In genomic region chr3:14371573-14372474, GRCh38 we compare ENCODE assay signal across 8 cellular contexts. TPM values are rescaled to one million over a fixed set of nuclear protein-coding genes. Genes with fewer than 3 reads are reported as not detected.
A peak's percentile ranks its signal among the peaks of the same experiment; 100 is the strongest.
DNase-seq lines count a peak whose midpoint lies in the region; ATAC-seq, FAIRE-seq and TF ChIP-seq lines count a peak whose summit lies in the region.

No MANE protein-coding gene starts in this region.

- peak; percentile 94 to 97 for DNase-seq in AML-193 (lab: John Stamatoyannopoulos, UW)
- DNase-seq in NCI-H2227 (lab: John Stamatoyannopoulos, UW; ENCODE audit: unreplicated experiment): peak; percentile 51
- DNase-seq in GM12878 (ENCODE audit: low read depth, low spot score): no peak
- peak; percentile 76 for DNase-seq in HepG2 (ENCODE audit: low spot score)
- no peak for DNase-seq in cerebellar cortex (ENCODE audit: low spot score)
- DNase-seq in midbrain (lab: John Stamatoyannopoulos, UW): no peak
- no peak for DNase-seq in GM12892 (ENCODE audit: insufficient read length)

- H3K79me2 ChIP-seq in GM12878 (ENCODE audit: control insufficient read depth, insufficient read depth, low read length) (no peaks in the 10 kb centered on the region), HepG2 (ENCODE audit: insufficient read depth, low read length) (no peaks in the 10 kb centered on the region)

- ATAC-seq in GM21737 (IDR thresholded peaks at IDR 0.05; ENCODE audit: unreplicated experiment) (peak; percentile 61), GM12878 (peak; percentile 76), HepG2 (peak; percentile 41)

- TF ChIP-seq EP300 in GM12878 (IDR thresholded peaks at IDR 0.05; ENCODE audit: borderline replicate concordance in 1 of 2, control insufficient read depth in 1 of 2, low read depth in 2 of 2, low read length in 2 of 2) (no peak), HepG2 (IDR thresholded peaks at IDR 0.05; ENCODE audit: low read depth in 2 of 2, low read length in 2 of 2) (no peak), HepG2 (CRISPR knock-in tag; IDR thresholded peaks at IDR 0.05; ENCODE audit: borderline replicate concordance) (no peak)

- RAD21 ChIA-PET in GM12878 (lab: Charles Lee; ENCODE audit: unreplicated experiment): no interaction called here

- CTCF ChIA-PET in GM12878 (lab: Yijun Ruan, JAX): no interaction called here
- CTCF ChIA-PET in HepG2 (lab: Yijun Ruan, JAX; ENCODE audit: low intra/inter-chr PET ratio, low total read pairs): no interaction called here

- H3K4me1 ChIP-seq in GM12878 (ENCODE audit: control insufficient read depth, insufficient read depth, low read length) (no peaks in the 10 kb centered on the region; the same call in 1 of the 2 replicates), HepG2 (ENCODE audit: insufficient read depth, low read length) (peaks cover 38% of the 10 kb centered on the region)

- H3K4me3 ChIP-seq in GM12878 (no peak overlapping the region), HepG2 (replicated peaks in 1 of 3; ENCODE audit: insufficient read depth in 1 of 3, low read depth in 2 of 3, low read length in 3 of 3) (no peak overlapping the region)

- POLR2A ChIA-PET in GM12878 (lab: Charles Lee): no interaction called here
- POLR2A ChIA-PET in HepG2 (lab: Yijun Ruan, JAX): no interaction called here

- H3K27ac ChIP-seq in GM12878 (ENCODE audit: control insufficient read depth, insufficient read depth) (no peak overlapping the region), HepG2 (ENCODE audit: extremely low read length, insufficient read depth, low read length) (no peak overlapping the region)

- in situ Hi-C loops in GM12878 (cut with MboI): no loop called here
- in situ Hi-C loops in HepG2 (cut with HindIII; ENCODE audit: extremely low pct_ligation_motif_present, low pct_unique_long_range_greater_than_20kb): loop anchor here (5.0 to 10.0 kb wide), 2 partner anchors 85 to 107 kb away; no protein-coding TSS in a partner anchor

- H2AFZ ChIP-seq in GM12878 (ENCODE audit: control insufficient read depth, low read depth, low read length) (no peak overlapping the region; the same call in 1 of the 2 replicates), HepG2 (ENCODE audit: low read length) (no peak overlapping the region)

- TF ChIP-seq POLR2A in GM12878 (IDR thresholded peaks at IDR 0.05; ENCODE audit: low read depth, low read length) (no peak), HepG2 (IDR thresholded peaks at IDR 0.05; ENCODE audit: insufficient read depth in 1 of 2, low read depth in 2 of 2, low read length in 2 of 2) (no peak), GM12892 (IDR thresholded peaks at IDR 0.05; ENCODE audit: low read depth, low read length) (no peak)

- H3K4me2 ChIP-seq in GM12878 (ENCODE audit: control insufficient read depth, insufficient read depth) (no peak overlapping the region), HepG2 (ENCODE audit: low read depth, low read length) (peak overlapping the region; percentile 13)

- H4K20me1 ChIP-seq in GM12878 (ENCODE audit: control insufficient read depth, insufficient read depth): no peaks in the 10 kb centered on the region
- H4K20me1 ChIP-seq in HepG2 (ENCODE audit: insufficient read depth, low read length): no peaks in the 10 kb centered on the region

- intact Hi-C loops in GM12878 (cut with micrococcal nuclease; ENCODE audit: unreplicated experiment) (no loop called here), HepG2 (cut with micrococcal nuclease; ENCODE audit: unreplicated experiment) (loop anchor here (1.0 kb wide), 1 partner anchor 111 kb away; no protein-coding TSS in a partner anchor)

- H3K9me3 ChIP-seq in GM12878 (replicated peaks; ENCODE audit: control insufficient read depth, insufficient read depth, low read length) (no peaks in the 10 kb centered on the region), HepG2 (ENCODE audit: low read length) (no peaks in the 10 kb centered on the region)

- H3K27me3 ChIP-seq in GM12878 (replicated peaks in 1 of 2; ENCODE audit: control insufficient read depth in 2 of 2, insufficient read depth in 2 of 2, low read length in 1 of 2) (no peaks in the 10 kb centered on the region; a peak in 1 of 4 replicates), HepG2 (ENCODE audit: control insufficient read depth in 1 of 2, insufficient read depth in 2 of 2, low read length in 2 of 2) (peaks cover 3 to 34% of the 10 kb centered on the region in 2 experiments; a peak in 3 of 5 replicates)

- TF ChIP-seq CTCF in GM12878 (IDR thresholded peaks at IDR 0.05 in 2 of 3, conservative IDR thresholded peaks at IDR 0.05 in 1 of 3; ENCODE audit: control insufficient read depth in 2 of 3, extremely low read depth in 1 of 3, insufficient read depth in 1 of 3, low read depth in 3 of 3, low read length in 3 of 3) (no peak), HepG2 (CRISPR knock-in tag; IDR thresholded peaks at IDR 0.05) (no peak)

- TF ChIP-seq RAD21 in GM12878 (IDR thresholded peaks at IDR 0.05; ENCODE audit: insufficient read depth, low read depth, low read length) (no peak), HepG2 (CRISPR knock-in tag; IDR thresholded peaks at IDR 0.05) (no peak)

- SMC1A ChIA-PET in GM12878 (lab: Charles Lee; ENCODE audit: uncharacterized antibody, unreplicated experiment): interaction anchor here (0.7 kb wide), 1 partner anchor 33 kb away, joined by 3 read pairs; no protein-coding TSS in a partner anchor

- WGBS in GM12878 (ENCODE audit: insufficient coverage, insufficient replicate concordance, low lambda C conversion rate, missing lambda C conversion rate): 27% methylated on average over 12 of the region's 12 CpGs
- WGBS in HepG2 (ENCODE audit: low lambda C conversion rate): 15% methylated on average over 11 of the region's 12 CpGs

- no peak for FAIRE-seq in GM12878 (lab: Jason Lieb, UNC)
- no peak for FAIRE-seq in HepG2 (lab: Jason Lieb, UNC)
- FAIRE-seq in GM12892 (lab: Jason Lieb, UNC): no peak

- BruUV-seq in GM12878 (replicated peaks; lab: Mats Ljungman, UMichigan) (no TSS peak), HepG2 (replicated peaks; lab: Mats Ljungman, UMichigan) (no TSS peak)

- H3K9ac ChIP-seq in GM12878 (ENCODE audit: control insufficient read depth, insufficient read depth, low read length) (no peak overlapping the region), HepG2 (ENCODE audit: insufficient read depth, low read depth, low read length) (no peak overlapping the region)

- H3K36me3 ChIP-seq in GM12878 (ENCODE audit: control insufficient read depth in 2 of 2, insufficient read depth in 2 of 2, low read length in 1 of 2): no peaks in the 10 kb centered on the region
- no peaks in the 10 kb centered on the region for H3K36me3 ChIP-seq in HepG2 (replicated peaks in 1 of 2; ENCODE audit: control insufficient read depth in 1 of 2, insufficient read depth in 2 of 2, low read length in 2 of 2)

TF ChIP-seq in GM12878, 131 proteins besides CTCF, POLR2A, EP300 and RAD21:
- TF ChIP-seq KAT2A (conservative IDR thresholded peaks at IDR 0.05; ENCODE audit: control insufficient read depth, low read depth, low read length) (no peak), ATF7 (IDR thresholded peaks at IDR 0.05; ENCODE audit: low read depth) (0 out of 2 replicates have a peak, but pooled peaks have one; percentile 20)
TF ChIP-seq in GM12878: peak in this region for 1.

TF ChIP-seq in HepG2, 621 proteins besides CTCF, POLR2A, EP300 and RAD21 (continues in another document):
- TF ChIP-seq ZBTB42 (CRISPR knock-in tag; IDR thresholded peaks at IDR 0.05) (no peak), GATAD2A (CRISPR knock-in tag; IDR thresholded peaks at IDR 0.05) (0 out of 2 replicates have a peak, but pooled peaks have one; percentile 23)

RNA-seq across cellular contexts. Expression of gene SLC6A6, which starts 30.6 kb away (rescaled TPM):
- total RNA-seq in GM12878 (2013; cell fraction: nucleolus; rRNA removed): 112 and 120 TPM in 2 replicates
- total RNA-seq in GM12878 (2014; rRNA removed): 28.2 and 28.3 TPM in 2 replicates
- 18.6 and 19.7 TPM in 2 replicates for total RNA-seq in GM12878 (2014; rRNA removed; fragmentation: Illumina TruSeq; extraction: Trizol)
- 44.5 and 47.0 TPM in 2 replicates for total RNA-seq in GM12878 (2021)
- 7.1 TPM for polyA plus RNA-seq in GM12878 (2011; ENCODE audit: low read depth)
- polyA plus RNA-seq in GM12878 (2011; rRNA removed): 14.1 and 21.8 TPM in 2 replicates
- 22.1 and 22.3 TPM in 2 replicates for polyA plus RNA-seq in GM12878 (2011; cell fraction: cytosol; rRNA removed)
- 59.7 and 73.3 TPM in 2 replicates for polyA plus RNA-seq in GM12878 (2011; cell fraction: nucleus; rRNA removed)
- polyA plus RNA-seq in GM12878 (2012): 11.9 and 15.5 TPM in 2 replicates
- polyA plus RNA-seq in GM12878 (2014; fragmentation: Illumina TruSeq; extraction: Trizol): 25.7 and 28.5 TPM in 2 replicates
- 1 to 10 TPM; 5.6 to 6.2 TPM for polyA plus RNA-seq in GM12878 (2014; fragmentation: Nextera tagmentation; extraction: Ambion mirVana)
- polyA plus RNA-seq in GM12878 (2014; rRNA removed): 26.4 and 26.5 TPM in 2 replicates
- 10 to 100 TPM; 10.0 to 13.4 TPM for polyA plus RNA-seq in GM12878 (2016; fragmentation: Nextera tagmentation; extraction: Ambion mirVana)
- polyA minus RNA-seq in GM12878 (2011; rRNA and poly(A)+ RNA removed): 31.8 and 45.9 TPM in 2 replicates
- polyA minus RNA-seq in GM12878 (2011; cell fraction: cytosol; rRNA and poly(A)+ RNA removed): 9.0 and 9.6 TPM in 2 replicates
- polyA minus RNA-seq in GM12878 (2011; cell fraction: nucleus; rRNA and poly(A)+ RNA removed): 31.2 and 54.5 TPM in 2 replicates
- 10.7 and 20.7 TPM in 2 replicates for total RNA-seq in HepG2 (2016; rRNA removed; fragmentation: Illumina TruSeq; extraction: Trizol)
- 8.8 and 11.0 TPM in 2 replicates for total RNA-seq in HepG2 (2016; cell fraction: cytosol; rRNA removed; fragmentation: Illumina TruSeq; extraction: Trizol; ENCODE audit: low read depth)
- 8.8 and 20.3 TPM in 2 replicates for total RNA-seq in HepG2 (2016; cell fraction: insoluble cytoplasmic fraction; rRNA removed; fragmentation: Illumina TruSeq; extraction: Trizol)
- 5.1 and 5.2 TPM in 2 replicates for total RNA-seq in HepG2 (2016; cell fraction: membrane; rRNA removed; fragmentation: Illumina TruSeq; extraction: Trizol)
- total RNA-seq in HepG2 (2016; cell fraction: nucleus; rRNA removed; fragmentation: Illumina TruSeq; extraction: Trizol): 25.9 and 32.4 TPM in 2 replicates
- 14.1 and 15.4 TPM in 2 replicates for polyA plus RNA-seq in HepG2 (2011; rRNA removed)
- 8.6 and 9.7 TPM in 2 replicates for polyA plus RNA-seq in HepG2 (2011; cell fraction: cytosol; rRNA removed)
- polyA plus RNA-seq in HepG2 (2011; cell fraction: nucleus; rRNA removed): 33.2 and 41.8 TPM in 2 replicates
- polyA plus RNA-seq in HepG2 (2012): 10.9 and 13.7 TPM in 2 replicates
- 0.76 and 1.2 TPM in 2 replicates for polyA plus RNA-seq in HepG2 (2016; cell fraction: cytosol; fragmentation: Illumina TruSeq; extraction: Trizol; ENCODE audit: low read depth)
- polyA plus RNA-seq in HepG2 (2016; cell fraction: insoluble cytoplasmic fraction; fragmentation: Illumina TruSeq; extraction: Trizol; ENCODE audit: low read depth): 5.9 and 6.8 TPM in 2 replicates
- 1.5 and 1.7 TPM in 2 replicates for polyA plus RNA-seq in HepG2 (2016; cell fraction: membrane; fragmentation: Illumina TruSeq; extraction: Trizol; ENCODE audit: low read depth)
- 35.4 and 36.8 TPM in 2 replicates for polyA plus RNA-seq in HepG2 (2016; cell fraction: nucleus; fragmentation: Illumina TruSeq; extraction: Trizol; ENCODE audit: insufficient read depth, low read depth)
- 52.1 and 83.7 TPM in 2 replicates for polyA minus RNA-seq in HepG2 (2011; rRNA and poly(A)+ RNA removed; ENCODE audit: low replicate concordance)
- 14.3 and 18.8 TPM in 2 replicates for polyA minus RNA-seq in HepG2 (2011; cell fraction: cytosol; rRNA and poly(A)+ RNA removed)
- polyA minus RNA-seq in HepG2 (2011; cell fraction: nucleus; rRNA and poly(A)+ RNA removed): 28.2 and 33.0 TPM in 2 replicates
- polyA plus RNA-seq in GM12892 (2012; ENCODE audit: missing spikeins): 15.9 TPM

Comparison
In these comparisons a context has a peak if more than half of its experiments do, and no peak if none do; other contexts are left out.
1. DNase-seq: peak in AML-193 (2 of 2), NCI-H2227 (single experiment) and HepG2 (single experiment); none in GM12878 (single experiment), cerebellar cortex (single experiment), midbrain (single experiment) and GM12892 (single experiment).
2. Peak in every context shown above with its lines, with median percentiles within 50 percentile points of each other: ATAC-seq.